Comparison of ENCODE assay signal across 1 cellular context in genomic region chr6:152380351-152380767, GRCh38.
TF ChIP-seq lines count a peak whose summit lies in the region.

No MANE protein-coding gene starts in this region.

TF ChIP-seq in A549, 52 proteins besides CTCF, POLR2A, EP300 and RAD21 (continued from another document):
- TF ChIP-seq REST (IDR thresholded peaks at IDR 0.05) (no peak), RFX5 (IDR thresholded peaks at IDR 0.05) (no peak), FOXS1 (CRISPR knock-in tag; IDR thresholded peaks at IDR 0.05) (no peak), KDM1A (IDR thresholded peaks at IDR 0.05; ENCODE audit: low read depth) (no peak), HOXB5 (CRISPR knock-in tag; IDR thresholded peaks at IDR 0.05) (no peak), SREBF2 (IDR thresholded peaks at IDR 0.05) (no peak), RNF2 (IDR thresholded peaks at IDR 0.05; ENCODE audit: borderline replicate concordance, low read depth) (no peak), NPAS2 (CRISPR knock-in tag; IDR thresholded peaks at IDR 0.05; ENCODE audit: borderline replicate concordance) (no peak), TP53 (CRISPR knock-in tag; IDR thresholded peaks at IDR 0.05) (no peak), GATA3 (IDR thresholded peaks at IDR 0.05; ENCODE audit: borderline replicate concordance) (no peak), ELK1 (IDR thresholded peaks at IDR 0.05; ENCODE audit: low read depth, low read length) (no peak)
